ENCODE assay signal across 16 cellular contexts in the genomic region with DNA sequence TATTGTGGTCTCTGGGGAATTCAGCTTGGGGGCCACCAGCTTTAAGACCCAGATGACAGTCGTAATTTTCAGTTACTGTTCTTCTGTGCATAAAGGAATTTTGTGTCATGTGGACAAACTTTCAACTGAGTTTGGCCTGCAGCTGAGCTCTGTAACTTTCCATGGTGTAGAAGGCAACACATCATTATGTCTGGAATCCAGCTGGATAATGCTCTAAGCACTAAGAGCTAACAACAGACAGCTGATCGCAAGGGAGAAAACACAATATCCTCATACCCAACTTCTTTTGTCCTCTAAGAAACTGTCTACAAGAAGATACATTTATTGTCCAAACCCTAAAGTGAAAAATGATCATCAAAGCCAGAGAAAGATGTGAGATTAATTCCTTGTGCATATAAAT.
DNase-seq lines count a peak whose midpoint lies in the region; ATAC-seq and TF ChIP-seq lines count a peak whose summit lies in the region.
"Had no signal": no experiment of that assay in that cellular context is flagged by ENCODE, and none has a peak within 500 bp of the region (broad histone marks: within the 10 kb centered on the region; RNA-seq: fewer than 3 reads in every experiment).

No MANE protein-coding gene starts in this region.

- peaks cover 26 to 39% of the 10 kb centered on the region in 2 donors for H3K4me1 Mint-ChIP-seq in natural killer cell treated with Interleukin-12 subunit alpha and Interleukin-12 subunit beta and Interleukin-15 and Interleukin-18, amount 100 ng/mL, for 72 hours (ENCODE audit: low read depth in 2 of 2)
- peaks cover 10% of the 10 kb centered on the region in 2 donors for H3K4me1 Mint-ChIP-seq in natural killer cell
- H3K4me1 Mint-ChIP-seq: activated naive CD8-positive, alpha-beta T cell treated with anti-CD3 and anti-CD28 coated beads, Interleukin-2, amount 50 U/mL, for 24 hours had no signal

- H3K27ac ChIP-seq in cardiac muscle cell (no peak overlapping the region), trophoblast cell (ENCODE audit: low read depth, low read length) (peak overlapping the region; percentile 57), A673 (ENCODE audit: low read depth, low read length, poor library complexity, severe bottlenecking) (no peak overlapping the region)
- H3K27ac ChIP-seq: KMS-11 had no signal

- no TSS peak for BruUV-seq in A673 (replicated peaks; lab: Mats Ljungman, UMichigan)

- no peak overlapping the region for H2BK5ac ChIP-seq in trophoblast cell (ENCODE audit: low read depth, low read length, poor library complexity)

- intact Hi-C loops in natural killer cell (cut with micrococcal nuclease) = no loop called here
- intact Hi-C loops in A673 (cut with micrococcal nuclease; ENCODE audit: unreplicated experiment) = no loop called here

- no peak overlapping the region for H2BK12ac ChIP-seq in trophoblast cell (ENCODE audit: low read length)

- CTCF ChIA-PET in A673 (lab: Charles Lee) = no interaction called here

- H3K4ac ChIP-seq in trophoblast cell (ENCODE audit: low read depth, low read length) = no peak overlapping the region

- no peaks in the 10 kb centered on the region for H3K27me3 Mint-ChIP-seq in natural killer cell treated with Interleukin-12 subunit alpha and Interleukin-12 subunit beta and Interleukin-15 and Interleukin-18, amount 100 ng/mL, for 72 hours
- no peaks in the 10 kb centered on the region for H3K27me3 Mint-ChIP-seq in natural killer cell (ENCODE audit: low read depth in 2 of 2)
- H3K27me3 Mint-ChIP-seq: activated naive CD8-positive, alpha-beta T cell treated with anti-CD3 and anti-CD28 coated beads, Interleukin-2, amount 50 U/mL, for 24 hours; stimulated activated naive CD8-positive, alpha-beta T cell treated with anti-CD3 and anti-CD28 coated beads, Interleukin-15, Interleukin-2, amounts not matched to agents 100 ng/mL and 50 ng/mL, for 24 hours had no signal

- no peak overlapping the region for H2AFZ ChIP-seq in trophoblast cell (ENCODE audit: insufficient read depth, low read length, poor library complexity)

- H2BK120ac ChIP-seq in trophoblast cell (ENCODE audit: insufficient read depth, low read length, poor library complexity) = no peak overlapping the region

- H3K27me3 ChIP-seq in cardiac muscle cell (no peaks in the 10 kb centered on the region), trophoblast cell (ENCODE audit: insufficient read depth, low read length) (no peaks in the 10 kb centered on the region), A673 (replicated peaks; ENCODE audit: insufficient read depth, low read depth, low read length, poor library complexity) (no peaks in the 10 kb centered on the region)

- no peak overlapping the region for H3K9ac ChIP-seq in trophoblast cell (ENCODE audit: low read length)
- H3K9ac ChIP-seq: KMS-11 had no signal

- no peak for ATAC-seq in natural killer cell treated with Interleukin-12 subunit alpha and Interleukin-12 subunit beta and Interleukin-15 and Interleukin-18, amount 100 ng/mL, for 72 hours
- ATAC-seq in natural killer cell = no peak
- ATAC-seq: activated naive CD8-positive, alpha-beta T cell treated with anti-CD3 and anti-CD28 coated beads, Interleukin-2, amount 50 U/mL, for 24 hours had no signal

- no peaks in the 10 kb centered on the region for H3K79me2 ChIP-seq in trophoblast cell (ENCODE audit: control insufficient read depth, insufficient read depth, low read length, poor library complexity)

- no peak for DNase-seq in natural killer cell treated with Interleukin-12 subunit alpha and Interleukin-12 subunit beta and Interleukin-15 and Interleukin-18, amount 100 ng/mL, for 72 hours (ENCODE audit: low spot score)
- DNase-seq in natural killer cell (no peak), cardiac muscle cell (ENCODE audit: low read depth in 1 of 2, low spot score in 1 of 2) (peak; percentile 28 to 37), trophoblast cell (peak in 1 of 2 donors; percentile 45), AG08396 (ENCODE audit: low spot score) (no peak), mucosa of gallbladder (ENCODE audit: low spot score) (no peak), A673 (ENCODE audit: low spot score) (no peak)
- no peak for DNase-seq in effector CD8-positive, alpha-beta T cell (lab: John Stamatoyannopoulos, UW)
- DNase-seq: activated CD4-positive, alpha-beta T cell treated with anti-CD3 and anti-CD28 coated beads for 4 hours; activated naive CD8-positive, alpha-beta T cell treated with anti-CD3 and anti-CD28 coated beads, Interleukin-2, amount 50 U/mL, for 24 hours; activated T-cell treated with anti-CD3 and anti-CD28 coated beads, Interleukin-2, amount 50 U/mL, for 48 hours; NCI-H2227 treated with DMSO at 0.1 percent for 48 hours; T1000 had no signal

- POLR2A ChIA-PET in A673 (lab: Charles Lee; ENCODE audit: low non-redundant PET) = no interaction called here

- no peaks in the 10 kb centered on the region for H3K9me3 Mint-ChIP-seq in natural killer cell treated with Interleukin-12 subunit alpha and Interleukin-12 subunit beta and Interleukin-15 and Interleukin-18, amount 100 ng/mL, for 72 hours
- H3K9me3 Mint-ChIP-seq in natural killer cell = no peaks in the 10 kb centered on the region
- H3K9me3 Mint-ChIP-seq: activated naive CD8-positive, alpha-beta T cell treated with anti-CD3 and anti-CD28 coated beads, Interleukin-2, amount 50 U/mL, for 24 hours; stimulated activated naive CD8-positive, alpha-beta T cell treated with anti-CD3 and anti-CD28 coated beads, Interleukin-15, Interleukin-2, amounts not matched to agents 100 ng/mL and 50 ng/mL, for 24 hours had no signal

- H3K36me3 ChIP-seq in cardiac muscle cell (no peaks in the 10 kb centered on the region), trophoblast cell (ENCODE audit: control insufficient read depth in 1 of 2, insufficient read depth in 2 of 2, low read length in 2 of 2) (no peaks in the 10 kb centered on the region), A673 (ENCODE audit: insufficient read depth, low read length, poor library complexity, severe bottlenecking) (no peaks in the 10 kb centered on the region)

- peaks cover 4% of the 10 kb centered on the region for H3K79me1 ChIP-seq in trophoblast cell (ENCODE audit: low read length)

- H3K4me3 ChIP-seq in cardiac muscle cell (no peak overlapping the region), trophoblast cell (ENCODE audit: low read depth, low read length) (no peak overlapping the region), A673 (ENCODE audit: low read depth, low read length, poor library complexity, severe bottlenecking) (no peak overlapping the region)
- H3K4me3 ChIP-seq: lung had no signal

- no peak overlapping the region for H3K14ac ChIP-seq in trophoblast cell (ENCODE audit: low read length)

- no peak overlapping the region for H3K23ac ChIP-seq in trophoblast cell (ENCODE audit: low read length)

- no peak overlapping the region for H4K91ac ChIP-seq in trophoblast cell (ENCODE audit: low read depth, low read length)

- no peak overlapping the region for H4K8ac ChIP-seq in trophoblast cell (ENCODE audit: low read depth, low read length)

- H3K4me3 Mint-ChIP-seq in natural killer cell treated with Interleukin-12 subunit alpha and Interleukin-12 subunit beta and Interleukin-15 and Interleukin-18, amount 100 ng/mL, for 72 hours = no peak overlapping the region
- no peak overlapping the region for H3K4me3 Mint-ChIP-seq in natural killer cell
- H3K4me3 Mint-ChIP-seq: activated naive CD8-positive, alpha-beta T cell treated with anti-CD3 and anti-CD28 coated beads, Interleukin-2, amount 50 U/mL, for 24 hours; stimulated activated naive CD8-positive, alpha-beta T cell treated with anti-CD3 and anti-CD28 coated beads, Interleukin-15, Interleukin-2, amounts not matched to agents 100 ng/mL and 50 ng/mL, for 24 hours had no signal

- no peak overlapping the region for H3K4me2 ChIP-seq in trophoblast cell (ENCODE audit: low read length)
- H3K4me2 ChIP-seq: KMS-11 had no signal

- WGBS in trophoblast cell (ENCODE audit: extremely low coverage, insufficient coverage, insufficient read length) = no CpG with 5 or more reads among the region's 2 CpGs

- peaks cover 14% of the 10 kb centered on the region for H3K4me1 ChIP-seq in cardiac muscle cell (ENCODE audit: low read depth)
- no peaks in the 10 kb centered on the region for H3K4me1 ChIP-seq in trophoblast cell (ENCODE audit: control insufficient read depth in 1 of 2, insufficient read depth in 2 of 2, low read length in 2 of 2)
- H3K4me1 ChIP-seq in A673 (ENCODE audit: insufficient read depth, low read length, poor library complexity, severe bottlenecking) = no peaks in the 10 kb centered on the region

- H2AK5ac ChIP-seq in trophoblast cell (ENCODE audit: low read length) = no peak overlapping the region

- H4K12ac ChIP-seq in trophoblast cell (ENCODE audit: low read depth, low read length) = no peak overlapping the region

- no peak overlapping the region for H3K18ac ChIP-seq in trophoblast cell (ENCODE audit: low read length)

- H3K9me3 ChIP-seq in cardiac muscle cell (ENCODE audit: low read depth) (no peaks in the 10 kb centered on the region), trophoblast cell (ENCODE audit: insufficient read depth, low read depth, low read length) (no peaks in the 10 kb centered on the region), A673 (ENCODE audit: low read depth, low read length, poor library complexity, severe bottlenecking) (no peaks in the 10 kb centered on the region)

- H3K36me3 Mint-ChIP-seq in natural killer cell treated with Interleukin-12 subunit alpha and Interleukin-12 subunit beta and Interleukin-15 and Interleukin-18, amount 100 ng/mL, for 72 hours = peaks cover 50% of the 10 kb centered on the region
- peaks cover 6% of the 10 kb centered on the region for H3K36me3 Mint-ChIP-seq in natural killer cell

- TF ChIP-seq CTCF in natural killer cell (IDR thresholded peaks at IDR 0.05) = no peak
- TF ChIP-seq CTCF in cardiac muscle cell (IDR thresholded peaks at IDR 0.05; ENCODE audit: low read depth, low read length) = no peak
- TF ChIP-seq CTCF in A673 (conservative IDR thresholded peaks at IDR 0.05; ENCODE audit: low read depth, low read length) = no peak

- H3K27ac Mint-ChIP-seq in natural killer cell treated with Interleukin-12 subunit alpha and Interleukin-12 subunit beta and Interleukin-15 and Interleukin-18, amount 100 ng/mL, for 72 hours = peak overlapping the region; percentile 6 to 21
- H3K27ac Mint-ChIP-seq in natural killer cell = no peak overlapping the region
- H3K27ac Mint-ChIP-seq: activated naive CD8-positive, alpha-beta T cell treated with anti-CD3 and anti-CD28 coated beads, Interleukin-2, amount 50 U/mL, for 24 hours; stimulated activated naive CD8-positive, alpha-beta T cell treated with anti-CD3 and anti-CD28 coated beads, Interleukin-15, Interleukin-2, amounts not matched to agents 100 ng/mL and 50 ng/mL, for 24 hours had no signal

Comparison
In these comparisons a context has a peak if more than half of its experiments do, and no peak if none do; other contexts are left out.
1. H3K27ac Mint-ChIP-seq: peak in natural killer cell treated with Interleukin-12 subunit alpha and Interleukin-12 subunit beta and Interleukin-15 and Interleukin-18, amount 100 ng/mL, for 72 hours (2 of 2); none in natural killer cell (0 of 2).
2. DNase-seq: peak in cardiac muscle cell (2 of 2); none in natural killer cell treated with Interleukin-12 subunit alpha and Interleukin-12 subunit beta and Interleukin-15 and Interleukin-18, amount 100 ng/mL, for 72 hours (single experiment), natural killer cell (single experiment), AG08396 (single experiment), effector CD8-positive, alpha-beta T cell (single experiment), mucosa of gallbladder (single experiment) and A673 (single experiment).